8 cellular contexts compared by ENCODE assay signal in genomic region chr17:63675607-63676539, GRCh38. TPM values are rescaled to one million over a fixed set of nuclear protein-coding genes. Genes with fewer than 3 reads are reported as not detected.
DNase-seq lines count a peak whose midpoint lies in the region; ATAC-seq and TF ChIP-seq lines count a peak whose summit lies in the region.

No MANE protein-coding gene starts in this region.

- H3K4me1 Mint-ChIP-seq in activated CD4-positive, alpha-beta memory T cell treated with anti-CD3 and anti-CD28 coated beads for 36 hours (ENCODE audit: low read depth), result peaks cover 5% of the 10 kb centered on the region

- H3K9me3 ChIP-seq in body of pancreas (no peaks in the 10 kb centered on the region), subcutaneous abdominal adipose tissue (ENCODE audit: control insufficient read depth in 5 of 5, low read length in 5 of 5) (no peaks in the 10 kb centered on the region)

- peak overlapping the region in 3 of 5 donors; percentile 16 to 53 (median 29) for H3K9ac ChIP-seq in subcutaneous abdominal adipose tissue (ENCODE audit: low read length in 5 of 5)

- DNase-seq in AG20443 (ENCODE audit: low spot score), result peak; percentile 84
- DNase-seq in Kasumi-1 (lab: John Stamatoyannopoulos, UW), result peak; percentile 62 to 64
- DNase-seq in body of pancreas, result peak; percentile 90 to 95 (median 94)
- peak; percentile 90 for DNase-seq in iris pigment epithelial cell (ENCODE audit: low read depth)
- no peak for DNase-seq in stimulated activated CD4-positive, alpha-beta T cell treated with anti-CD3 and anti-CD28 coated beads, Interleukin-12 subunit alpha, Interleukin-12 subunit beta, amount 100 ng/mL, for 4 hours
- no peak for DNase-seq in activated CD4-positive, alpha-beta memory T cell treated with anti-CD3 and anti-CD28 coated beads for 36 hours

- H3K36me3 ChIP-seq in body of pancreas (replicated peaks in 1 of 2; ENCODE audit: insufficient read depth in 1 of 2, low read depth in 2 of 2) (no peaks in the 10 kb centered on the region), subcutaneous abdominal adipose tissue (ENCODE audit: control insufficient read depth in 5 of 5, insufficient read depth in 5 of 5, low read length in 5 of 5) (peaks cover 0 to 48% (median 21%) of the 10 kb centered on the region in 5 donors)

- H3K4me1 ChIP-seq in body of pancreas, result peaks cover 27% of the 10 kb centered on the region
- peaks cover 9 to 44% (median 33%) of the 10 kb centered on the region in 5 donors for H3K4me1 ChIP-seq in subcutaneous abdominal adipose tissue (ENCODE audit: control insufficient read depth in 5 of 5, insufficient read depth in 5 of 5, low read length in 5 of 5)

- H3K4me3 ChIP-seq in body of pancreas (no peak overlapping the region), subcutaneous abdominal adipose tissue (ENCODE audit: low read depth in 1 of 5, low read length in 5 of 5) (peak overlapping the region in 4 of 5 donors; percentile 39 to 54 (median 47))

- no peaks in the 10 kb centered on the region for H3K9me3 Mint-ChIP-seq in activated CD4-positive, alpha-beta memory T cell treated with anti-CD3 and anti-CD28 coated beads for 36 hours

- POLR2A ChIA-PET in activated CD4-positive, alpha-beta memory T cell treated with anti-CD3 and anti-CD28 coated beads for 36 hours (lab: Charles Lee), result interaction anchor here (0.5 kb wide), 1 partner anchor 506 kb away, joined by 3 read pairs; no protein-coding TSS in a partner anchor

- H3K27me3 ChIP-seq in body of pancreas (no peaks in the 10 kb centered on the region), subcutaneous abdominal adipose tissue (ENCODE audit: control insufficient read depth in 5 of 5, insufficient read depth in 4 of 5, low read length in 5 of 5) (no peaks in the 10 kb centered on the region)

- TF ChIP-seq CTCF in body of pancreas (IDR thresholded peaks at IDR 0.05), result peak in 3 of 7 experiments; percentile 5 to 15 (median 12)

- WGBS in body of pancreas, 2 donors, result 20 to 27% methylated on average over 5 to 6 of the region's 6 CpGs

- no peaks in the 10 kb centered on the region for H3K27me3 Mint-ChIP-seq in activated CD4-positive, alpha-beta memory T cell treated with anti-CD3 and anti-CD28 coated beads for 36 hours

- no peak overlapping the region for H3K4me3 Mint-ChIP-seq in activated CD4-positive, alpha-beta memory T cell treated with anti-CD3 and anti-CD28 coated beads for 36 hours

- peaks cover 5% of the 10 kb centered on the region for H3K36me3 Mint-ChIP-seq in activated CD4-positive, alpha-beta memory T cell treated with anti-CD3 and anti-CD28 coated beads for 36 hours

- H3K27ac ChIP-seq in body of pancreas (peak overlapping the region; percentile 75 to 86 (median 85)), subcutaneous abdominal adipose tissue (ENCODE audit: low read depth, low read length) (peak overlapping the region; percentile 75)

- peak in 1 of 3 donors; percentile 13 for TF ChIP-seq POLR2A in body of pancreas (IDR thresholded peaks at IDR 0.05)

- intact Hi-C loops in body of pancreas (cut with DNase I), result no loop called here
- intact Hi-C loops in activated CD4-positive, alpha-beta memory T cell treated with anti-CD3 and anti-CD28 coated beads for 36 hours (cut with micrococcal nuclease), result no loop called here

- CTCF ChIA-PET in activated CD4-positive, alpha-beta memory T cell treated with anti-CD3 and anti-CD28 coated beads for 36 hours (lab: Charles Lee), result interaction anchor here (0.9 to 2.5 kb wide), 4 partner anchors 22 to 250 kb away, joined by 3 to 14 read pairs (median 4); no protein-coding TSS in a partner anchor

- no peak overlapping the region for H3K27ac Mint-ChIP-seq in activated CD4-positive, alpha-beta memory T cell treated with anti-CD3 and anti-CD28 coated beads for 36 hours

- ATAC-seq in body of pancreas, result peak; percentile 97
- ATAC-seq in activated CD4-positive, CD25-positive, alpha-beta regulatory T cell treated with anti-CD3 and anti-CD28 coated beads, Interleukin-2, amount 50 U/mL, for 24 hours, result no peak

RNA-seq across cellular contexts. Expression of gene LIMD2, which starts 24.1 kb away (rescaled TPM):
- total RNA-seq in body of pancreas, result 1 to 10 TPM; 4.9 to 9.6 TPM
- total RNA-seq in activated CD4-positive, alpha-beta memory T cell treated with anti-CD3 and anti-CD28 coated beads for 36 hours, result 100 to 1,000 TPM; 146 to 150 TPM

RNA-seq across cellular contexts. Expression of gene MAP3K3, which starts 53.7 kb away (rescaled TPM):
- total RNA-seq in body of pancreas, result 10 to 100 TPM; 21.0 to 33.3 TPM
- 10 to 100 TPM; 32.8 to 34.0 TPM for total RNA-seq in activated CD4-positive, alpha-beta memory T cell treated with anti-CD3 and anti-CD28 coated beads for 36 hours

Comparison
In these comparisons a context has a peak if more than half of its experiments do, and no peak if none do; other contexts are left out.
1. DNase-seq: peak in AG20443 (single experiment), Kasumi-1 (2 of 2), body of pancreas (4 of 4) and iris pigment epithelial cell (single experiment); none in stimulated activated CD4-positive, alpha-beta T cell treated with anti-CD3 and anti-CD28 coated beads, Interleukin-12 subunit alpha, Interleukin-12 subunit beta, amount 100 ng/mL, for 4 hours (single experiment) and activated CD4-positive, alpha-beta memory T cell treated with anti-CD3 and anti-CD28 coated beads for 36 hours (single experiment).
2. H3K4me3 ChIP-seq: peak in subcutaneous abdominal adipose tissue (4 of 5); none in body of pancreas (0 of 2).
3. RNA of gene LIMD2, which starts 24.1 kb away (total RNA-seq): 146 to 150 TPM in activated CD4-positive, alpha-beta memory T cell treated with anti-CD3 and anti-CD28 coated beads for 36 hours; 4.9 to 9.6 TPM in body of pancreas; every median in the first group is over 10 times any median in the second.